ENCODE assay signal across 8 cellular contexts in genomic region chr12:56645201-56645716, GRCh38. TPM values are rescaled to one million over a fixed set of nuclear protein-coding genes. Genes with fewer than 3 reads are reported as not detected.
DNase-seq lines count a peak whose midpoint lies in the region; ATAC-seq and TF ChIP-seq lines count a peak whose summit lies in the region.

No MANE protein-coding gene starts in this region.

- ATAC-seq in activated naive CD4-positive, alpha-beta T cell treated with anti-CD3 and anti-CD28 coated beads, Interleukin-2, amount 50 U/mL, for 72 hours: no peak
- no peak for ATAC-seq in GM18868 (IDR thresholded peaks at IDR 0.05; ENCODE audit: unreplicated experiment)

- peaks cover 49% of the 10 kb centered on the region for H3K79me2 ChIP-seq in hepatocyte

- peak overlapping the region; percentile 96 for H3K4me3 Mint-ChIP-seq in activated naive CD4-positive, alpha-beta T cell treated with anti-CD3 and anti-CD28 coated beads for 36 hours

- H3K4me3 ChIP-seq in hepatocyte (peak overlapping the region; percentile 68), skeletal muscle cell (ENCODE audit: low read depth, low read length) (peak overlapping the region; percentile 100)

- peaks cover 33% of the 10 kb centered on the region for H3K4me1 Mint-ChIP-seq in activated naive CD4-positive, alpha-beta T cell treated with anti-CD3 and anti-CD28 coated beads for 36 hours (ENCODE audit: low read depth)

- peak overlapping the region; percentile 93 for H3K27ac Mint-ChIP-seq in activated naive CD4-positive, alpha-beta T cell treated with anti-CD3 and anti-CD28 coated beads for 36 hours
- peak overlapping the region; percentile 95 to 99 for H3K27ac Mint-ChIP-seq in activated naive CD4-positive, alpha-beta T cell treated with anti-CD3 and anti-CD28 coated beads, Interleukin-2, amount 50 U/mL, for 72 hours

- no peaks in the 10 kb centered on the region for H3K27me3 ChIP-seq in hepatocyte

- TF ChIP-seq CTCF in hepatocyte (IDR thresholded peaks at IDR 0.05; ENCODE audit: poor library complexity): no peak

- no peak for DNase-seq in activated naive CD4-positive, alpha-beta T cell treated with anti-CD3 and anti-CD28 coated beads for 36 hours
- DNase-seq in activated naive CD4-positive, alpha-beta T cell treated with Interleukin-2 at 50 U/mL for 16 hours: no peak
- DNase-seq in activated naive CD4-positive, alpha-beta T cell treated with anti-CD3 and anti-CD28 coated beads, Interleukin-2, amount 50 U/mL, for 72 hours (ENCODE audit: low spot score in 2 of 2): no peak
- DNase-seq in hepatocyte (ENCODE audit: low spot score) (peak; percentile 29), skeletal muscle cell (ENCODE audit: low read depth) (no peak), mucosa of gallbladder (ENCODE audit: low spot score) (no peak), cerebellar nuclear complex (lab: John Stamatoyannopoulos, UW) (no peak)

- H3K36me3 Mint-ChIP-seq in activated naive CD4-positive, alpha-beta T cell treated with anti-CD3 and anti-CD28 coated beads for 36 hours (ENCODE audit: low read depth): peaks cover 43% of the 10 kb centered on the region
- peaks cover 33 to 37% of the 10 kb centered on the region in 2 donors for H3K36me3 Mint-ChIP-seq in activated naive CD4-positive, alpha-beta T cell treated with anti-CD3 and anti-CD28 coated beads, Interleukin-2, amount 50 U/mL, for 72 hours

- peaks cover 12% of the 10 kb centered on the region for H3K4me1 ChIP-seq in hepatocyte (ENCODE audit: insufficient read depth)

- H3K9me2 ChIP-seq in hepatocyte (replicated peaks; ENCODE audit: insufficient read depth): no peaks in the 10 kb centered on the region

- peak overlapping the region; percentile 82 for H3K27ac ChIP-seq in hepatocyte

- H4K20me1 ChIP-seq in hepatocyte (ENCODE audit: insufficient read depth, poor library complexity, severe bottlenecking): peaks cover 22% of the 10 kb centered on the region

- no peaks in the 10 kb centered on the region for H3K27me3 Mint-ChIP-seq in activated naive CD4-positive, alpha-beta T cell treated with anti-CD3 and anti-CD28 coated beads for 36 hours (ENCODE audit: low read depth)

- H3K4me2 ChIP-seq in hepatocyte: peak overlapping the region; percentile 96

- WGBS in hepatocyte (ENCODE audit: low lambda C conversion rate, missing lambda C conversion rate): under 1% methylated on average over 29 of the region's 29 CpGs

- H2AFZ ChIP-seq in hepatocyte: peak overlapping the region; percentile 38

- CTCF ChIA-PET in activated naive CD4-positive, alpha-beta T cell treated with anti-CD3 and anti-CD28 coated beads for 36 hours (lab: Charles Lee): interaction anchor here (0.9 to 2.6 kb wide), 2 partner anchors 9 to 130 kb away, joined by 3 to 34 read pairs; no protein-coding TSS in a partner anchor

- H3K36me3 ChIP-seq in hepatocyte (replicated peaks; ENCODE audit: insufficient read depth, low read depth): no peaks in the 10 kb centered on the region

- intact Hi-C loops in activated naive CD4-positive, alpha-beta T cell treated with anti-CD3 and anti-CD28 coated beads for 36 hours (cut with micrococcal nuclease): no loop called here

- no peaks in the 10 kb centered on the region for H3K9me3 ChIP-seq in hepatocyte (ENCODE audit: low read depth)

- H3K9me3 Mint-ChIP-seq in activated naive CD4-positive, alpha-beta T cell treated with anti-CD3 and anti-CD28 coated beads for 36 hours: no peaks in the 10 kb centered on the region
- H3K9me3 Mint-ChIP-seq in activated naive CD4-positive, alpha-beta T cell treated with anti-CD3 and anti-CD28 coated beads, Interleukin-2, amount 50 U/mL, for 72 hours: no peaks in the 10 kb centered on the region

RNA-seq across cellular contexts. Expression of gene ATP5F1B, which starts 0.5 kb away (rescaled TPM):
- total RNA-seq in activated naive CD4-positive, alpha-beta T cell treated with anti-CD3 and anti-CD28 coated beads for 36 hours: 100 to 1,000 TPM; 854 to 863 TPM
- 100 to 1,000 TPM; 788 to 897 TPM for total RNA-seq in activated naive CD4-positive, alpha-beta T cell treated with anti-CD3 and anti-CD28 coated beads, Interleukin-2, amount 50 U/mL, for 72 hours
- total RNA-seq in hepatocyte (478 and 579 TPM in 2 replicates), mucosa of gallbladder (558 TPM)
- polyA plus RNA-seq in hepatocyte: 950 and 953 TPM in 2 replicates

RNA-seq across cellular contexts. Expression of gene BAZ2A, which starts 15.1 kb away (rescaled TPM):
- total RNA-seq in activated naive CD4-positive, alpha-beta T cell treated with anti-CD3 and anti-CD28 coated beads for 36 hours: 10 to 100 TPM; 78.3 to 80.0 TPM
- 100 to 1,000 TPM in 1 of 2 donors, 10 to 100 TPM in 1; 92.0 to 113 TPM for total RNA-seq in activated naive CD4-positive, alpha-beta T cell treated with anti-CD3 and anti-CD28 coated beads, Interleukin-2, amount 50 U/mL, for 72 hours
- total RNA-seq in hepatocyte (27.9 and 34.5 TPM in 2 replicates), mucosa of gallbladder (99.3 TPM)
- 33.1 and 42.0 TPM in 2 replicates for polyA plus RNA-seq in hepatocyte

RNA-seq across cellular contexts. Expression of gene PTGES3, which starts 42.8 kb away (rescaled TPM):
- 100 to 1,000 TPM; 289 to 293 TPM for total RNA-seq in activated naive CD4-positive, alpha-beta T cell treated with anti-CD3 and anti-CD28 coated beads for 36 hours
- total RNA-seq in activated naive CD4-positive, alpha-beta T cell treated with anti-CD3 and anti-CD28 coated beads, Interleukin-2, amount 50 U/mL, for 72 hours: 100 to 1,000 TPM; 285 to 294 TPM
- total RNA-seq in hepatocyte (128 and 142 TPM in 2 replicates), mucosa of gallbladder (201 TPM)
- polyA plus RNA-seq in hepatocyte: 154 and 156 TPM in 2 replicates
